In the genomic region with DNA sequence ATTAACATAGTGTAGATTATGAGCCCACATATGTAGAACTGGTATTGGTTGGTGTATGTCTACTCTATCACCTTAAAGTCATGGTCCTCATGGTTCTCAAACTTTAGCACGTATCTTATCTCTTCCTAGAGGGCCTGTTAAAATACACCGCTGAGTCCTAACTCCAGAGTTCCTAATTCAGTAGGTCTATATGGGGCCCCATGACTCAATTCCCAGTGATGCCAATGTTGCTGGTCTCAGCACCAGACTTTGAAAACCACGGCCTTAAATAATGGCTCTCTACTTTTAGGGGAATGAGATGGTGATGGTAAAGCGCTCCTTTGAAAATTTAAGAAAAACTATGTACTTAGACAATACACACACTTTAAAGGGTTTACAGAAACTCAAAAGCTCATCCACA, we compare ENCODE assay signal across 24 cellular contexts.
"Had no signal": no experiment of that assay in that cellular context is flagged by ENCODE, and none has a peak within 500 bp of the region (broad histone marks: within the 10 kb centered on the region; RNA-seq: fewer than 3 reads in every experiment).

No MANE protein-coding gene starts in this region.

- H3K4me3 ChIP-seq: gastroesophageal sphincter, right atrium auricular region, spleen, testis, transverse colon had no signal

- H3K27ac ChIP-seq: gastroesophageal sphincter, right atrium auricular region, spleen, testis, transverse colon had no signal

- FAIRE-seq: endometrium, kidney, urothelium cell line had no signal

- H3K4me1 ChIP-seq: testis had no signal

- H3K27me3 ChIP-seq: gastroesophageal sphincter, right atrium auricular region, spleen, testis, transverse colon had no signal

- H3K9me3 ChIP-seq: gastroesophageal sphincter, right atrium auricular region, spleen, testis, transverse colon had no signal

- DNase-seq: activated B cell treated with CpG ODN at 0.5 μM for 24 hours; activated CD4-positive, alpha-beta T cell treated with anti-CD3 and anti-CD28 coated beads, Interleukin-2, amount 50 U/mL, for 1 hour; activated CD8-positive, alpha-beta memory T cell treated with anti-CD3 and anti-CD28 coated beads, Interleukin-2, amount 10 ng/mL, durations not matched to agents 7 days and 5 days; activated CD8-positive, alpha-beta T cell treated with anti-CD3 and anti-CD28 coated beads, Interleukin-2, amount 10 ng/mL, durations not matched to agents 7 days and 5 days; activated naive CD8-positive, alpha-beta T cell treated with anti-CD3 and anti-CD28 coated beads, Interleukin-2, amount 50 U/mL, for 24 hours; activated T-cell treated with anti-CD3 and anti-CD28 coated beads, Interleukin-2, amount 50 U/mL, for 48 hours; amygdala; central memory CD4-positive, alpha-beta T cell; effector CD8-positive, alpha-beta T cell; erythroblast; head of caudate nucleus; hippocampal formation; kidney; left colon; midbrain; naive thymus-derived CD8-positive, alpha-beta T cell; spleen; stimulated activated naive CD8-positive, alpha-beta T cell treated with anti-CD3 and anti-CD28 coated beads, Interleukin-15, Interleukin-2, amounts not matched to agents 100 U/mL and 50 U/mL, for 24 hours; testis; transverse colon had no signal

- H3K36me3 ChIP-seq: right atrium auricular region, transverse colon had no signal
